Comparison of ENCODE assay signal across 6 cellular contexts in genomic region chr20:61023612-61024011, GRCh38.
"Had no signal": no experiment of that assay in that cellular context is flagged by ENCODE, and none has a peak within 500 bp of the region (broad histone marks: within the 10 kb centered on the region; RNA-seq: fewer than 3 reads in every experiment).

No MANE protein-coding gene starts in this region.

- H3K4me3 Mint-ChIP-seq: GM23338, H9, HFFc6, IgD-negative memory B cell had no signal

- ATAC-seq: GM23338, HepG2 had no signal

- DNase-seq: H9, HCEC 1CT, HFFc6 had no signal

- H3K27ac Mint-ChIP-seq: GM23338, H9, HFFc6, IgD-negative memory B cell had no signal

- H3K27me3 Mint-ChIP-seq: IgD-negative memory B cell had no signal

- H3K4me1 Mint-ChIP-seq: GM23338, H9 had no signal

- H3K36me3 Mint-ChIP-seq: IgD-negative memory B cell had no signal
